27 cellular contexts compared by ENCODE assay signal in genomic region chr4:40864531-40864930, GRCh38.
"Had no signal": no experiment of that assay in that cellular context is flagged by ENCODE, and none has a peak within 500 bp of the region (broad histone marks: within the 10 kb centered on the region; RNA-seq: fewer than 3 reads in every experiment).

No MANE protein-coding gene starts in this region.

- H3K27ac Mint-ChIP-seq: stimulated activated effector memory CD8-positive, alpha-beta T cell treated with anti-CD3 and anti-CD28 coated beads, Interleukin-12 subunit alpha, Interleukin-12 subunit beta, amount 100 ng/mL, for 72 hours; stimulated activated memory B cell treated with anti-CD40 and anti-IgM and Interleukin-4, amounts not matched to agents 10 μg/mL and 1 μg/mL and 100 μg/mL, for 72 hours; stimulated activated naive B cell treated with anti-CD40 and anti-IgM and Interleukin-4, amounts not matched to agents 10 μg/mL and 1 μg/mL and 100 μg/mL, for 72 hours; stimulated activated naive CD8-positive, alpha-beta T cell treated with anti-CD3 and anti-CD28 coated beads, Interleukin-15, amount 100 ng/mL, for 72 hours; stimulated activated naive CD8-positive, alpha-beta T cell treated with anti-CD3 and anti-CD28 coated beads, Interleukin-15, Interleukin-2, amounts not matched to agents 100 ng/mL and 50 ng/mL, for 24 hours had no signal

- H3K36me3 ChIP-seq: suprapubic skin, thoracic aorta, transverse colon, upper lobe of right lung, uterus, vagina had no signal

- ATAC-seq: stimulated activated effector memory CD8-positive, alpha-beta T cell treated with anti-CD3 and anti-CD28 coated beads, Interleukin-12 subunit alpha, Interleukin-12 subunit beta, amount 100 ng/mL, for 72 hours; stimulated activated memory B cell treated with anti-CD40 and anti-IgM and Interleukin-4, amounts not matched to agents 10 μg/mL and 1 μg/mL and 100 μg/mL, for 72 hours; stimulated activated naive B cell treated with anti-CD40 and anti-IgM and Interleukin-4, amounts not matched to agents 10 μg/mL and 1 μg/mL and 100 μg/mL, for 72 hours; stimulated activated naive CD8-positive, alpha-beta T cell treated with anti-CD3 and anti-CD28 coated beads, Interleukin-15, amount 100 ng/mL, for 72 hours; stimulated activated naive CD8-positive, alpha-beta T cell treated with anti-CD3 and anti-CD28 coated beads, Interleukin-15, Interleukin-2, amounts not matched to agents 100 U/mL and 50 U/mL, for 24 hours; upper lobe of right lung had no signal

- H3K4me3 Mint-ChIP-seq: stimulated activated effector memory CD8-positive, alpha-beta T cell treated with anti-CD3 and anti-CD28 coated beads, Interleukin-12 subunit alpha, Interleukin-12 subunit beta, amount 100 ng/mL, for 72 hours; stimulated activated memory B cell treated with anti-CD40 and anti-IgM and Interleukin-4, amounts not matched to agents 10 μg/mL and 1 μg/mL and 100 μg/mL, for 72 hours; stimulated activated naive B cell treated with anti-CD40 and anti-IgM and Interleukin-4, amounts not matched to agents 10 μg/mL and 1 μg/mL and 100 μg/mL, for 72 hours; stimulated activated naive CD8-positive, alpha-beta T cell treated with anti-CD3 and anti-CD28 coated beads, Interleukin-15, amount 100 ng/mL, for 72 hours; stimulated activated naive CD8-positive, alpha-beta T cell treated with anti-CD3 and anti-CD28 coated beads, Interleukin-15, Interleukin-2, amounts not matched to agents 100 ng/mL and 50 ng/mL, for 24 hours had no signal

- H3K4me1 Mint-ChIP-seq: stimulated activated memory B cell treated with anti-CD40 and anti-IgM and Interleukin-4, amounts not matched to agents 10 μg/mL and 1 μg/mL and 100 μg/mL, for 72 hours; stimulated activated naive CD8-positive, alpha-beta T cell treated with anti-CD3 and anti-CD28 coated beads, Interleukin-15, amount 100 ng/mL, for 72 hours had no signal

- H3K4me3 ChIP-seq: stomach, suprapubic skin, testis, thoracic aorta, thyroid gland, tibial artery, tibial nerve, transverse colon, upper lobe of left lung, upper lobe of right lung, uterus, vagina had no signal

- H3K9me3 Mint-ChIP-seq: stimulated activated effector memory CD8-positive, alpha-beta T cell treated with anti-CD3 and anti-CD28 coated beads, Interleukin-12 subunit alpha, Interleukin-12 subunit beta, amount 100 ng/mL, for 72 hours; stimulated activated memory B cell treated with anti-CD40 and anti-IgM and Interleukin-4, amounts not matched to agents 10 μg/mL and 1 μg/mL and 100 μg/mL, for 72 hours; stimulated activated naive B cell treated with anti-CD40 and anti-IgM and Interleukin-4, amounts not matched to agents 10 μg/mL and 1 μg/mL and 100 μg/mL, for 72 hours; stimulated activated naive CD8-positive, alpha-beta T cell treated with anti-CD3 and anti-CD28 coated beads, Interleukin-15, amount 100 ng/mL, for 72 hours; stimulated activated naive CD8-positive, alpha-beta T cell treated with anti-CD3 and anti-CD28 coated beads, Interleukin-15, Interleukin-2, amounts not matched to agents 100 ng/mL and 50 ng/mL, for 24 hours had no signal

- H3K36me3 Mint-ChIP-seq: stimulated activated effector memory CD8-positive, alpha-beta T cell treated with anti-CD3 and anti-CD28 coated beads, Interleukin-12 subunit alpha, Interleukin-12 subunit beta, amount 100 ng/mL, for 72 hours; stimulated activated memory B cell treated with anti-CD40 and anti-IgM and Interleukin-4, amounts not matched to agents 10 μg/mL and 1 μg/mL and 100 μg/mL, for 72 hours; stimulated activated naive B cell treated with anti-CD40 and anti-IgM and Interleukin-4, amounts not matched to agents 10 μg/mL and 1 μg/mL and 100 μg/mL, for 72 hours had no signal

- H3K4me1 ChIP-seq: stomach, suprapubic skin, testis, thyroid gland, tibial artery, tibial nerve, transverse colon, upper lobe of left lung, upper lobe of right lung, uterus, vagina had no signal

- H3K27me3 ChIP-seq: stomach, suprapubic skin, testis, thyroid gland, tibial artery, tibial nerve, transverse colon, upper lobe of left lung, upper lobe of right lung, uterus, vagina had no signal

- DNase-seq: stimulated activated CD4-positive, alpha-beta T cell treated with anti-CD3 and anti-CD28 coated beads, Interleukin-2, amount 100 ng/mL, for 48 hours; stimulated activated CD4-positive, alpha-beta T cell treated with anti-CD3 and anti-CD28 coated beads, Interleukin-4, amount 100 ng/mL, for 1 hour; stimulated activated CD4-positive, alpha-beta T cell treated with anti-CD3 and anti-CD28 coated beads, Interleukin-4, amount 100 ng/mL, for 24 hours; stimulated activated CD4-positive, alpha-beta T cell treated with anti-CD3 and anti-CD28 coated beads, Interleukin-4, amount 100 ng/mL, for 4 hours; stimulated activated CD8-positive, alpha-beta memory T cell treated with anti-CD3 and anti-CD28 coated beads, Interleukin-4, amount 100 ng/mL, for 48 hours; stimulated activated naive B cell treated with anti-CD40 and anti-IgM and Interleukin-4, amounts not matched to agents 10 μg/mL and 1 μg/mL and 100 μg/mL, for 72 hours; stimulated activated naive CD4-positive, alpha-beta T cell; stimulated activated naive CD4-positive, alpha-beta T cell treated with Interleukin-2 at 50 U/mL for 16 hours; stimulated activated naive CD8-positive, alpha-beta T cell treated with anti-CD3 and anti-CD28 coated beads, Interleukin-15, amount 100 ng/mL, for 72 hours; stimulated activated naive CD8-positive, alpha-beta T cell treated with anti-CD3 and anti-CD28 coated beads, Interleukin-15, Interleukin-2, amounts not matched to agents 100 U/mL and 50 U/mL, for 24 hours; stomach; substantia nigra; testis; thyroid gland; tibial artery; transverse colon; trophoblast cell; upper lobe of left lung; upper lobe of right lung; uterus had no signal

- H3K27ac ChIP-seq: stomach, suprapubic skin, testis, thoracic aorta, thyroid gland, tibial artery, tibial nerve, transverse colon, upper lobe of left lung, upper lobe of right lung, uterus, vagina had no signal
